16 cellular contexts compared by ENCODE assay signal in genomic region chr16:59259074-59259963, GRCh38.
DNase-seq lines count a peak whose midpoint lies in the region; TF ChIP-seq lines count a peak whose summit lies in the region.
"Had no signal": no experiment of that assay in that cellular context is flagged by ENCODE, and none has a peak within 500 bp of the region (broad histone marks: within the 10 kb centered on the region; RNA-seq: fewer than 3 reads in every experiment).

No MANE protein-coding gene starts in this region.

- DNase-seq in activated CD4-positive, alpha-beta T cell treated with anti-CD3 and anti-CD28 coated beads for 48 hours = peak; percentile 13
- no peak for DNase-seq in activated CD4-positive, alpha-beta T cell treated with anti-CD3 and anti-CD28 coated beads for 4 hours
- DNase-seq in NB4 (ENCODE audit: low read depth) (peak; percentile 68), DMS79 treated with DMSO at 0.1 percent for 48 hours (lab: John Stamatoyannopoulos, UW) (no peak), NCI-H2227 (lab: John Stamatoyannopoulos, UW; ENCODE audit: unreplicated experiment) (no peak), NCI-H2107 treated with DMSO at 0.1 percent for 48 hours (lab: John Stamatoyannopoulos, UW; ENCODE audit: unreplicated experiment) (no peak)
- peak; percentile 32 for DNase-seq in stimulated activated CD8-positive, alpha-beta memory T cell treated with anti-CD3 and anti-CD28 coated beads, Interleukin-4, amount 100 ng/mL, for 48 hours
- DNase-seq: endodermal cell, NCI-H1694, spleen, T-helper 17 cell, upper lobe of left lung had no signal

- no peak for TF ChIP-seq POLR2A in NB4 (IDR thresholded peaks at IDR 0.05; ENCODE audit: extremely low read depth, insufficient read length)

- H3K4me3 ChIP-seq in NB4 (ENCODE audit: low read depth, low read length) = peak overlapping the region; percentile 35
- H3K4me3 ChIP-seq: A549, spleen, upper lobe of left lung had no signal

- H3K4me1 Mint-ChIP-seq in activated naive CD8-positive, alpha-beta T cell (ENCODE audit: low read depth) = peaks cover 26% of the 10 kb centered on the region
- H3K4me1 Mint-ChIP-seq: brain, endodermal cell, neural crest cell, T-helper 17 cell had no signal

- peak overlapping the region; percentile 24 for H3K27ac Mint-ChIP-seq in activated naive CD8-positive, alpha-beta T cell
- H3K27ac Mint-ChIP-seq: endodermal cell, T-helper 17 cell had no signal

- H3K27me3 Mint-ChIP-seq in activated naive CD8-positive, alpha-beta T cell = no peaks in the 10 kb centered on the region
- H3K27me3 Mint-ChIP-seq: brain, T-helper 17 cell had no signal

- peak overlapping the region; percentile 40 for H3K4me3 Mint-ChIP-seq in activated naive CD8-positive, alpha-beta T cell
- H3K4me3 Mint-ChIP-seq: brain, endodermal cell, neural crest cell, T-helper 17 cell had no signal

- TF ChIP-seq CTCF in NB4 (IDR thresholded peaks at IDR 0.05; ENCODE audit: low read depth, low read length) = no peak

- H3K36me3 Mint-ChIP-seq in activated naive CD8-positive, alpha-beta T cell = no peaks in the 10 kb centered on the region
- H3K36me3 Mint-ChIP-seq: brain had no signal

- H3K9me3 Mint-ChIP-seq in activated naive CD8-positive, alpha-beta T cell (ENCODE audit: low read depth) = peaks cover 2% of the 10 kb centered on the region
- H3K9me3 Mint-ChIP-seq: neural crest cell had no signal

Comparison
In these comparisons a context has a peak if more than half of its experiments do, and no peak if none do; other contexts are left out.
1. DNase-seq: peak in activated CD4-positive, alpha-beta T cell treated with anti-CD3 and anti-CD28 coated beads for 48 hours (single experiment), NB4 (single experiment) and stimulated activated CD8-positive, alpha-beta memory T cell treated with anti-CD3 and anti-CD28 coated beads, Interleukin-4, amount 100 ng/mL, for 48 hours (single experiment); none in activated CD4-positive, alpha-beta T cell treated with anti-CD3 and anti-CD28 coated beads for 4 hours (0 of 2), DMS79 treated with DMSO at 0.1 percent for 48 hours (single experiment), NCI-H2227 (single experiment) and NCI-H2107 treated with DMSO at 0.1 percent for 48 hours (single experiment).